Comparison of ENCODE assay signal across 13 cellular contexts in the genomic region with DNA sequence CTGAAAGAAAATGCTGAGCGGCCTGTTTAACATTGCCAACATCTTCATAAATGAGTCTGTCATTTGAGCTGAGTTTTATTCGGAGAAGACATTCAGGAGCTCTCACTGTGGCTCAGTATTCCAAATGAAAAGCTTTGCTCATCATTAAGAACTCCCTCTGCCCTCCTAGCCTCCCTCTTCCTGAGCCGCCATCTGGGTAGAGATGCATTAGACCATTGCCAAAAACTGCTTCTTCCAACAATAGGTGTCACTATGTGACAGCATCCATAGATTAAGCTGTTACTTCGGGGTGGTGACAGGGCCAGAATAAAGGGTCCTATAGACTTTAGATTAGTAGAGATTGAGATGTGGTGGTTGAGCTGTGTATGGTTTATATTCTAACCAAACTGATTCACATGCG.
"Had no signal": no experiment of that assay in that cellular context is flagged by ENCODE, and none has a peak within 500 bp of the region (broad histone marks: within the 10 kb centered on the region; RNA-seq: fewer than 3 reads in every experiment).

No MANE protein-coding gene starts in this region.

- ATAC-seq: activated CD8-positive, alpha-beta T cell treated with anti-CD3 and anti-CD28 coated beads, Interleukin-2, amount 10 ng/mL, durations not matched to agents 7 days and 5 days; left lung; naive thymus-derived CD8-positive, alpha-beta T cell; stimulated activated naive B cell treated with anti-CD40 and anti-IgM and Interleukin-4, amounts not matched to agents 10 μg/mL and 1 μg/mL and 100 μg/mL, for 72 hours had no signal

- DNase-seq: activated CD4-positive, alpha-beta T cell treated with anti-CD3 and anti-CD28 coated beads, Interleukin-2, amount 10 ng/mL, durations not matched to agents 24 days and 14 days; activated CD8-positive, alpha-beta memory T cell treated with anti-CD3 and anti-CD28 coated beads, Interleukin-2, amount 50 U/mL, for 4 hours; activated CD8-positive, alpha-beta T cell treated with anti-CD3 and anti-CD28 coated beads, Interleukin-2, amount 10 ng/mL, durations not matched to agents 7 days and 5 days; activated effector memory CD4-positive, alpha-beta T cell treated with anti-CD3 and anti-CD28 coated beads, Interleukin-2, amount 50 U/mL, for 16 hours; activated T-cell treated with anti-CD3 and anti-CD28 coated beads, Interleukin-2, amount 50 U/mL, for 48 hours; adrenal gland; erythroblast; left lung; naive thymus-derived CD8-positive, alpha-beta T cell; stimulated activated CD4-positive, alpha-beta T cell treated with anti-CD3 and anti-CD28 coated beads, Interleukin-2, amount 100 ng/mL, for 48 hours; stimulated activated naive B cell treated with anti-CD40 and anti-IgM and Interleukin-4, amounts not matched to agents 10 μg/mL and 1 μg/mL and 100 μg/mL, for 72 hours; substantia nigra; T-helper 2 cell had no signal
